ENCODE assay signal across 2 cellular contexts in genomic region chr14:85533821-85534271, GRCh38.
TF ChIP-seq lines count a peak whose summit lies in the region.

No MANE protein-coding gene starts in this region.

TF ChIP-seq in SK-N-SH, 30 proteins besides CTCF, POLR2A, EP300 and RAD21 (continued from another document):
- TF ChIP-seq, protein P1, sequence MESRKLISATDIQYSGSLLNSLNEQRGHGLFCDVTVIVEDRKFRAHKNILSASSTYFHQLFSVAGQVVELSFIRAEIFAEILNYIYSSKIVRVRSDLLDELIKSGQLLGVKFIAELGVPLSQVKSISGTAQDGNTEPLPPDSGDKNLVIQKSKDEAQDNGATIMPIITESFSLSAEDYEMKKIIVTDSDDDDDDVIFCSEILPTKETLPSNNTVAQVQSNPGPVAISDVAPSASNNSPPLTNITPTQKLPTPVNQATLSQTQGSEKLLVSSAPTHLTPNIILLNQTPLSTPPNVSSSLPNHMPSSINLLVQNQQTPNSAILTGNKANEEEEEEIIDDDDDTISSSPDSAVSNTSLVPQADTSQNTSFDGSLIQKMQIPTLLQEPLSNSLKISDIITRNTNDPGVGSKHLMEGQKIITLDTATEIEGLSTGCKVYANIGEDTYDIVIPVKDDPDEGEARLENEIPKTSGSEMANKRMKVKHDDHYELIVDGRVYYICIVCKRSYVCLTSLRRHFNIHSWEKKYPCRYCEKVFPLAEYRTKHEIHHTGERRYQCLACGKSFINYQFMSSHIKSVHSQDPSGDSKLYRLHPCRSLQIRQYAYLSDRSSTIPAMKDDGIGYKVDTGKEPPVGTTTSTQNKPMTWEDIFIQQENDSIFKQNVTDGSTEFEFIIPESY (IDR thresholded peaks at IDR 0.05; ENCODE audit: borderline replicate concordance, low read depth) = no peak
TF ChIP-seq in SK-N-SH: peak in this region for 0.

TF ChIP-seq in SK-N-SH treated with all-trans-retinoic acid at 6 μM for 48 hours, 23 proteins besides CTCF, POLR2A, EP300 and RAD21 (continued from another document):
- TF ChIP-seq POU6F1 (CRISPR knock-in tag; IDR thresholded peaks at IDR 0.05; ENCODE audit: borderline replicate concordance, low read depth) (no peak), TOX (CRISPR knock-in tag; IDR thresholded peaks at IDR 0.05; ENCODE audit: borderline replicate concordance) (no peak), ZNF70 (CRISPR knock-in tag; IDR thresholded peaks at IDR 0.05) (no peak), CSDC2 (CRISPR knock-in tag; IDR thresholded peaks at IDR 0.05) (no peak)
